Comparison of ENCODE assay signal across 1 cellular context in genomic region chr4:12679217-12679616, GRCh38.
TF ChIP-seq lines count a peak whose summit lies in the region.

No MANE protein-coding gene starts in this region.

TF ChIP-seq in H1, 55 proteins besides CTCF, POLR2A, EP300 and RAD21 (continued from another document):
- TF ChIP-seq YY1 (IDR thresholded peaks at IDR 0.05; ENCODE audit: low read depth, low read length) = no peak
- no peak for TF ChIP-seq BRCA1 (IDR thresholded peaks at IDR 0.05; ENCODE audit: low read depth, low read length)
- no peak for TF ChIP-seq MAFK (IDR thresholded peaks at IDR 0.05; ENCODE audit: low read depth, low read length)
- TF ChIP-seq HDAC6 (IDR thresholded peaks at IDR 0.05; ENCODE audit: low read depth, low read length) = no peak
- TF ChIP-seq JUN (IDR thresholded peaks at IDR 0.05; ENCODE audit: low read depth, low read length) = no peak
- TF ChIP-seq BCL11A (IDR thresholded peaks at IDR 0.05; ENCODE audit: low read depth in 2 of 2, low read length in 2 of 2) = no peak
TF ChIP-seq in H1: peak in this region for 0.
